In the genomic region with DNA sequence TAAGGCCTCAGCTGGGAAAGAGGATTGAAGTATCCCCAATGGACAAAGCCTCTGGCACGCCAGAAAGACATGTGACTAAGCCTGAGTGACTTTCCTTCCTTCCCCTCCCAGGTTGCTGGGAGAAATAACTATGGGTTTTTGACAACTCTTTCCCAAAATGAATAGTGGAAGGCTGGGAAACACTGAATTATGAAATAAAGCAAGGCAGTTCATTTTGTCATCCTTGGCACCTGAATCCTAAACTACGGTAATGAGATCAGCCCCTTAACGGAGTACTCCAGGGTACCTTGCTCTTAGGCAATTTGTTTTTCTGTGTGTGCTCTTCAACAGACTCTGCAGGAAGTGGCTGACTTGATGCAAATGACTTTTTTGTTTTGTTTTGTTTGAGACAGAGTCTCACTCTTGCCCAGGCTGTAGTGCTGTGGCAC, we compare ENCODE assay signal across 9 cellular contexts.
DNase-seq lines count a peak whose midpoint lies in the region; ATAC-seq, FAIRE-seq and TF ChIP-seq lines count a peak whose summit lies in the region.
"Had no signal": no experiment of that assay in that cellular context is flagged by ENCODE, and none has a peak within 500 bp of the region (broad histone marks: within the 10 kb centered on the region; RNA-seq: fewer than 3 reads in every experiment).

No MANE protein-coding gene starts in this region.

- H3K27ac ChIP-seq in ACC112 (ENCODE audit: low read depth, low read length) (peak overlapping the region; percentile 12; the same call in 1 of the 2 replicates), endothelial cell of umbilical vein (ENCODE audit: insufficient read depth, low read depth, low read length) (peak overlapping the region; percentile 67), subcutaneous abdominal adipose tissue (ENCODE audit: low read depth, low read length) (peak overlapping the region; percentile 94)

- no peaks in the 10 kb centered on the region for H4K20me1 ChIP-seq in endothelial cell of umbilical vein (replicated peaks; ENCODE audit: control insufficient read depth, extremely low read depth, insufficient read depth, low read length)

- CTCF ChIA-PET in endothelial cell of umbilical vein (lab: Charles Lee) = interaction anchor here (1.1 kb wide), 1 partner anchor 28 kb away, joined by 4 read pairs; no protein-coding TSS in a partner anchor

- DNase-seq in endothelial cell of umbilical vein (ENCODE audit: low read depth, low spot score) (peak; percentile 62), mucosa of gallbladder (ENCODE audit: low spot score) (no peak), SW480 (ENCODE audit: low spot score) (no peak), NCI-H1048 (lab: John Stamatoyannopoulos, UW) (no peak)

- H3K27me3 ChIP-seq in ACC112 (ENCODE audit: insufficient read depth, low read length) = no peaks in the 10 kb centered on the region
- H3K27me3 ChIP-seq in endothelial cell of umbilical vein (ENCODE audit: control insufficient read depth in 2 of 2, insufficient read depth in 2 of 2, low read length in 2 of 2) = no peaks in the 10 kb centered on the region
- H3K27me3 ChIP-seq in subcutaneous abdominal adipose tissue (ENCODE audit: control insufficient read depth in 5 of 5, insufficient read depth in 4 of 5, low read length in 5 of 5) = no peaks in the 10 kb centered on the region

- H3K79me2 ChIP-seq in ACC112 (ENCODE audit: control insufficient read depth, insufficient read depth, low read length, unreplicated experiment) = no peaks in the 10 kb centered on the region
- H3K79me2 ChIP-seq in endothelial cell of umbilical vein (ENCODE audit: control insufficient read depth, insufficient read depth, low read length) = no peaks in the 10 kb centered on the region

- H3K4me3 ChIP-seq in ACC112 (ENCODE audit: low read depth, low read length) (no peak overlapping the region), endothelial cell of umbilical vein (replicated peaks in 1 of 3; ENCODE audit: insufficient read depth in 1 of 3, low read depth in 1 of 3, low read length in 3 of 3) (no peak overlapping the region), subcutaneous abdominal adipose tissue (ENCODE audit: low read depth in 1 of 5, low read length in 5 of 5) (peak overlapping the region; percentile 12 to 51 (median 37))

- H2AFZ ChIP-seq in ACC112 (ENCODE audit: low read length, unreplicated experiment) (peak overlapping the region; percentile 39), endothelial cell of umbilical vein (ENCODE audit: low read depth, low read length) (peak overlapping the region; percentile 19)

- no peak for TF ChIP-seq CTCF in endothelial cell of umbilical vein (IDR thresholded peaks at IDR 0.05; ENCODE audit: extremely low read depth in 1 of 2, insufficient read depth in 1 of 2, low read depth in 1 of 2, low read length in 2 of 2)

- H3K4me2 ChIP-seq in endothelial cell of umbilical vein (ENCODE audit: insufficient read depth, low read length) = peak overlapping the region; percentile 63

- H3K9me1 ChIP-seq in endothelial cell of umbilical vein (replicated peaks; ENCODE audit: control insufficient read depth, extremely low read depth, insufficient read depth, low read length) = no peaks in the 10 kb centered on the region

- no peak for TF ChIP-seq POLR2A in endothelial cell of umbilical vein (IDR thresholded peaks at IDR 0.05; ENCODE audit: low read depth, low read length)

- ATAC-seq in GM19351 (IDR thresholded peaks at IDR 0.05; ENCODE audit: unreplicated experiment) (peak; percentile 89), HG03354 (IDR thresholded peaks at IDR 0.05; ENCODE audit: poor library complexity, severe bottlenecking, unreplicated experiment) (peak; percentile 94)

- BruUV-seq in endothelial cell of umbilical vein (replicated peaks; lab: Mats Ljungman, UMichigan) = no TSS peak

- dilution Hi-C loops in endothelial cell of umbilical vein (cut with MboI; ENCODE audit: extremely low pct_ligation_motif_present, low sequenced_read_pairs) = no loop called here

- peak; percentile 86 for FAIRE-seq in endothelial cell of umbilical vein (lab: Jason Lieb, UNC)
- FAIRE-seq: G401.6 had no signal

- H3K4me1 ChIP-seq in ACC112 (ENCODE audit: control insufficient read depth, insufficient read depth, low read length, unreplicated experiment) = peaks cover 15% of the 10 kb centered on the region
- H3K4me1 ChIP-seq in endothelial cell of umbilical vein (ENCODE audit: control insufficient read depth, extremely low read depth, insufficient read depth, low read length) = peaks cover 28% of the 10 kb centered on the region
- peaks cover 17 to 55% (median 41%) of the 10 kb centered on the region in 5 donors for H3K4me1 ChIP-seq in subcutaneous abdominal adipose tissue (ENCODE audit: control insufficient read depth in 5 of 5, insufficient read depth in 5 of 5, low read length in 5 of 5)

- H3K9me3 ChIP-seq in endothelial cell of umbilical vein (replicated peaks; ENCODE audit: control insufficient read depth, insufficient read depth, low read length) = no peaks in the 10 kb centered on the region
- no peaks in the 10 kb centered on the region for H3K9me3 ChIP-seq in subcutaneous abdominal adipose tissue (ENCODE audit: control insufficient read depth in 5 of 5, low read length in 5 of 5)

- H3K9ac ChIP-seq in endothelial cell of umbilical vein (replicated peaks; ENCODE audit: extremely low read depth, insufficient read depth, low read length) (peak overlapping the region; percentile 6), subcutaneous abdominal adipose tissue (ENCODE audit: low read length in 5 of 5) (peak overlapping the region in 4 of 5 donors; percentile 57 to 85 (median 74))

- intact Hi-C loops in endothelial cell of umbilical vein (cut with micrococcal nuclease) = no loop called here

- POLR2A ChIA-PET in endothelial cell of umbilical vein (lab: Charles Lee) = no interaction called here

- H3K36me3 ChIP-seq in ACC112 (ENCODE audit: insufficient read depth, low read length) (no peaks in the 10 kb centered on the region), endothelial cell of umbilical vein (ENCODE audit: control insufficient read depth in 2 of 2, extremely low read depth in 1 of 2, insufficient read depth in 2 of 2, low read length in 2 of 2) (no peaks in the 10 kb centered on the region), subcutaneous abdominal adipose tissue (ENCODE audit: control insufficient read depth in 5 of 5, insufficient read depth in 5 of 5, low read length in 5 of 5) (no peaks in the 10 kb centered on the region)

TF ChIP-seq in endothelial cell of umbilical vein, 7 proteins besides CTCF, POLR2A, EP300 and RAD21:
- TF ChIP-seq FOS (IDR thresholded peaks at IDR 0.05; ENCODE audit: borderline replicate concordance, insufficient read depth, low read length) (peak; percentile 63), JUN (IDR thresholded peaks at IDR 0.05; ENCODE audit: borderline replicate concordance, insufficient read depth, insufficient read length, low read depth) (peak; percentile 44), GATA2 (IDR thresholded peaks at IDR 0.05; ENCODE audit: insufficient read depth, insufficient read length, low read depth, low read length) (no peak)

Comparison
In these comparisons a context has a peak if more than half of its experiments do, and no peak if none do; other contexts are left out.
1. H3K27ac ChIP-seq: peak in every context shown above with its lines; median percentile 94 in subcutaneous abdominal adipose tissue; 67 in endothelial cell of umbilical vein; 12 in ACC112.
2. H3K4me3 ChIP-seq: peak in subcutaneous abdominal adipose tissue (5 of 5); none in ACC112 (single experiment) and endothelial cell of umbilical vein (0 of 3).